ENCODE assay signal across 15 cellular contexts in genomic region chr10:42958142-42958868, GRCh38.
DNase-seq lines count a peak whose midpoint lies in the region; ATAC-seq and TF ChIP-seq lines count a peak whose summit lies in the region.
"Had no signal": no experiment of that assay in that cellular context is flagged by ENCODE, and none has a peak within 500 bp of the region (broad histone marks: within the 10 kb centered on the region; RNA-seq: fewer than 3 reads in every experiment).

No MANE protein-coding gene starts in this region.

- BruUV-seq in PC-3 (replicated peaks; lab: Mats Ljungman, UMichigan) (no TSS peak), A673 (replicated peaks; lab: Mats Ljungman, UMichigan) (no TSS peak)

- H3K36me3 Mint-ChIP-seq in activated CD8-positive, alpha-beta T cell treated with anti-CD3 and anti-CD28 coated beads, Interleukin-2, amount 10 ng/mL, durations not matched to agents 7 days and 5 days (ENCODE audit: low read depth): no peaks in the 10 kb centered on the region
- no peaks in the 10 kb centered on the region for H3K36me3 Mint-ChIP-seq in activated CD8-positive, alpha-beta T cell treated with anti-CD3 and anti-CD28 coated beads for 36 hours (ENCODE audit: low read depth)

- H3K9ac ChIP-seq in PC-3 (ENCODE audit: low read length): no peak overlapping the region

- H3K4me2 ChIP-seq in PC-3 (ENCODE audit: low read length): no peak overlapping the region

- no peak for ATAC-seq in activated CD8-positive, alpha-beta T cell treated with anti-CD3 and anti-CD28 coated beads, Interleukin-2, amount 10 ng/mL, durations not matched to agents 7 days and 5 days
- no peak for ATAC-seq in activated CD8-positive, alpha-beta T cell treated with anti-CD3 and anti-CD28 coated beads for 36 hours
- ATAC-seq in PC-3: no peak
- ATAC-seq: Panc1 had no signal

- intact Hi-C loops in activated CD8-positive, alpha-beta T cell treated with anti-CD3 and anti-CD28 coated beads for 36 hours (cut with micrococcal nuclease): no loop called here
- intact Hi-C loops in PC-3 (cut with micrococcal nuclease): no loop called here
- intact Hi-C loops in posterior vena cava (cut with DNase I): no loop called here
- intact Hi-C loops in A673 (cut with micrococcal nuclease; ENCODE audit: unreplicated experiment): no loop called here
- intact Hi-C loops in ascending aorta (cut with DNase I): no loop called here

- peaks cover 5% of the 10 kb centered on the region for H3K27me3 Mint-ChIP-seq in activated CD8-positive, alpha-beta T cell treated with anti-CD3 and anti-CD28 coated beads, Interleukin-2, amount 10 ng/mL, durations not matched to agents 7 days and 5 days (ENCODE audit: low read depth)
- H3K27me3 Mint-ChIP-seq in activated CD8-positive, alpha-beta T cell treated with anti-CD3 and anti-CD28 coated beads for 36 hours: no peaks in the 10 kb centered on the region

- H3K9me2 ChIP-seq in PC-3 (replicated peaks; ENCODE audit: low read length): no peaks in the 10 kb centered on the region

- H3F3A ChIP-seq in PC-3 (ENCODE audit: low read length, unreplicated experiment): no peaks in the 10 kb centered on the region

- H4K20me1 ChIP-seq in PC-3 (ENCODE audit: low read length): no peaks in the 10 kb centered on the region

- CTCF ChIA-PET in activated CD8-positive, alpha-beta T cell treated with anti-CD3 and anti-CD28 coated beads, Interleukin-2, amount 10 ng/mL, durations not matched to agents 7 days and 5 days (lab: Charles Lee): no interaction called here
- CTCF ChIA-PET in activated CD8-positive, alpha-beta T cell treated with anti-CD3 and anti-CD28 coated beads for 36 hours (lab: Charles Lee): no interaction called here
- CTCF ChIA-PET in PC-3 (lab: Charles Lee) (no interaction called here), A673 (lab: Charles Lee) (no interaction called here)

- H3K9me3 Mint-ChIP-seq in activated CD8-positive, alpha-beta T cell treated with anti-CD3 and anti-CD28 coated beads, Interleukin-2, amount 10 ng/mL, durations not matched to agents 7 days and 5 days (ENCODE audit: insufficient read depth): no peaks in the 10 kb centered on the region
- no peaks in the 10 kb centered on the region for H3K9me3 Mint-ChIP-seq in activated CD8-positive, alpha-beta T cell treated with anti-CD3 and anti-CD28 coated beads for 36 hours

- DNase-seq in activated CD8-positive, alpha-beta T cell treated with anti-CD3 and anti-CD28 coated beads, Interleukin-2, amount 10 ng/mL, durations not matched to agents 7 days and 5 days: peak; percentile 9
- no peak for DNase-seq in activated CD8-positive, alpha-beta T cell treated with anti-CD3 and anti-CD28 coated beads for 36 hours
- peak; percentile 15 for DNase-seq in PC-3
- peak; percentile 43 for DNase-seq in coronary artery (ENCODE audit: low spot score)
- peak; percentile 40 for DNase-seq in posterior vena cava (ENCODE audit: low spot score)
- no peak for DNase-seq in stimulated activated naive CD4-positive, alpha-beta T cell treated with Interleukin-2 at 50 U/mL for 16 hours (lab: John Stamatoyannopoulos, UW)
- DNase-seq in A673 (ENCODE audit: low spot score): no peak
- DNase-seq in ascending aorta (ENCODE audit: low spot score in 2 of 2): no peak
- DNase-seq: DMS53, HCEC 1CT, NCI-H1048, NCI-H146, NCI-H748 treated with DMSO at 0.1 percent for 48 hours had no signal

- H3K4me3 Mint-ChIP-seq in activated CD8-positive, alpha-beta T cell treated with anti-CD3 and anti-CD28 coated beads, Interleukin-2, amount 10 ng/mL, durations not matched to agents 7 days and 5 days: no peak overlapping the region
- H3K4me3 Mint-ChIP-seq in activated CD8-positive, alpha-beta T cell treated with anti-CD3 and anti-CD28 coated beads for 36 hours: no peak overlapping the region

- no peaks in the 10 kb centered on the region for H3K36me3 ChIP-seq in PC-3 (ENCODE audit: low read depth, low read length)
- no peaks in the 10 kb centered on the region for H3K36me3 ChIP-seq in A673 (ENCODE audit: insufficient read depth, low read length, poor library complexity, severe bottlenecking)
- no peaks in the 10 kb centered on the region for H3K36me3 ChIP-seq in ascending aorta

- no peak for TF ChIP-seq CTCF in activated CD8-positive, alpha-beta T cell treated with anti-CD3 and anti-CD28 coated beads for 36 hours (IDR thresholded peaks at IDR 0.05)
- TF ChIP-seq CTCF in PC-3 (conservative IDR thresholded peaks at IDR 0.05; ENCODE audit: low read depth, low read length) (no peak), coronary artery (IDR thresholded peaks at IDR 0.05) (no peak), A673 (conservative IDR thresholded peaks at IDR 0.05; ENCODE audit: low read depth, low read length) (no peak), ascending aorta (IDR thresholded peaks at IDR 0.05) (no peak)

- no peak overlapping the region for H2AFZ ChIP-seq in PC-3 (ENCODE audit: low read length)

- H3K4me1 ChIP-seq in PC-3 (ENCODE audit: insufficient read depth, low read length) (peaks cover 13% of the 10 kb centered on the region), A673 (ENCODE audit: insufficient read depth, low read length, poor library complexity, severe bottlenecking) (no peaks in the 10 kb centered on the region), ascending aorta (no peaks in the 10 kb centered on the region)

- H3K27ac Mint-ChIP-seq in activated CD8-positive, alpha-beta T cell treated with anti-CD3 and anti-CD28 coated beads, Interleukin-2, amount 10 ng/mL, durations not matched to agents 7 days and 5 days: no peak overlapping the region
- H3K27ac Mint-ChIP-seq in activated CD8-positive, alpha-beta T cell treated with anti-CD3 and anti-CD28 coated beads for 36 hours: no peak overlapping the region

- no peaks in the 10 kb centered on the region for H3K4me1 Mint-ChIP-seq in activated CD8-positive, alpha-beta T cell treated with anti-CD3 and anti-CD28 coated beads, Interleukin-2, amount 10 ng/mL, durations not matched to agents 7 days and 5 days (ENCODE audit: low read depth)
- H3K4me1 Mint-ChIP-seq in activated CD8-positive, alpha-beta T cell treated with anti-CD3 and anti-CD28 coated beads for 36 hours (ENCODE audit: low read depth): no peaks in the 10 kb centered on the region

- H3K27me3 ChIP-seq in PC-3 (ENCODE audit: low read length) (peaks cover 3% of the 10 kb centered on the region; the same call in 1 of the 2 replicates), A673 (replicated peaks; ENCODE audit: insufficient read depth, low read depth, low read length, poor library complexity) (no peaks in the 10 kb centered on the region), ascending aorta (no peaks in the 10 kb centered on the region)

- H3K4me3 ChIP-seq in PC-3 (ENCODE audit: low read length): no peak overlapping the region
- no peak overlapping the region for H3K4me3 ChIP-seq in coronary artery
- no peak overlapping the region for H3K4me3 ChIP-seq in A673 (ENCODE audit: low read depth, low read length, poor library complexity, severe bottlenecking)
- no peak overlapping the region for H3K4me3 ChIP-seq in ascending aorta

- POLR2A ChIA-PET in activated CD8-positive, alpha-beta T cell treated with anti-CD3 and anti-CD28 coated beads, Interleukin-2, amount 10 ng/mL, durations not matched to agents 7 days and 5 days (lab: Charles Lee): no interaction called here
- POLR2A ChIA-PET in activated CD8-positive, alpha-beta T cell treated with anti-CD3 and anti-CD28 coated beads for 36 hours (lab: Charles Lee): no interaction called here
- POLR2A ChIA-PET in PC-3 (lab: Charles Lee; ENCODE audit: unreplicated experiment) (no interaction called here), A673 (lab: Charles Lee; ENCODE audit: low non-redundant PET) (no interaction called here)

- no peaks in the 10 kb centered on the region for H3K79me2 ChIP-seq in PC-3 (ENCODE audit: low read length)

- H3K9me3 ChIP-seq in PC-3 (ENCODE audit: low read length) (no peaks in the 10 kb centered on the region), A673 (ENCODE audit: low read depth, low read length, poor library complexity, severe bottlenecking) (no peaks in the 10 kb centered on the region), ascending aorta (no peaks in the 10 kb centered on the region)

- H3K27ac ChIP-seq in PC-3 (ENCODE audit: low read length) (no peak overlapping the region), coronary artery (no peak overlapping the region), A673 (ENCODE audit: low read depth, low read length, poor library complexity, severe bottlenecking) (no peak overlapping the region), ascending aorta (no peak overlapping the region)
- H3K27ac ChIP-seq: HL-60 had no signal

Comparison
In these comparisons a context has a peak if more than half of its experiments do, and no peak if none do; other contexts are left out.
1. DNase-seq: peak in activated CD8-positive, alpha-beta T cell treated with anti-CD3 and anti-CD28 coated beads, Interleukin-2, amount 10 ng/mL, durations not matched to agents 7 days and 5 days (single experiment), PC-3 (single experiment), coronary artery (single experiment) and posterior vena cava (single experiment); none in activated CD8-positive, alpha-beta T cell treated with anti-CD3 and anti-CD28 coated beads for 36 hours (single experiment), stimulated activated naive CD4-positive, alpha-beta T cell treated with Interleukin-2 at 50 U/mL for 16 hours (single experiment), A673 (single experiment) and ascending aorta (0 of 2).